Comparison of ENCODE assay signal across 14 cellular contexts in the genomic region with DNA sequence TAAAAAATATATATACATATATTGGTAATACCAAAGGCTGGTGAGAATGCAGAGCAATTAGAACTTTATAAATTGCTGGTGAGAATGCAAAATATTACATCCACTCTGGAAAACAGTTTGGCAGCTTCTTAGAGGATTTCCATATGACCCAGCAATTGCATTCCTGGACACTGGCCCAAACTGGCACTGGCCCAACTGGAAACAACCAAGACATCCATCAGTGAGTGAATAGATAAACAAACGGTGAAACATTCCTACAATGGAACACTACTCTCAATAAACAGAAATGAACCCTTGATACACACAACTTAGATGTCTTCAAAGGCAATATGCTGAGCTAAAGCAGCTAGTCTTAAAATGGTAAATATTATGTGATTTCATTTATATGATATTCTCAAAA.
A peak's percentile ranks its signal among the peaks of the same experiment; 100 is the strongest.
DNase-seq lines count a peak whose midpoint lies in the region; TF ChIP-seq lines count a peak whose summit lies in the region.
"Had no signal": no experiment of that assay in that cellular context is flagged by ENCODE, and none has a peak within 500 bp of the region (broad histone marks: within the 10 kb centered on the region; RNA-seq: fewer than 3 reads in every experiment).

No MANE protein-coding gene starts in this region.

- H3K4me3 ChIP-seq in adrenal gland, result no peak overlapping the region
- H3K4me3 ChIP-seq: BLaER1, GM23248 had no signal

- TF ChIP-seq CTCF in adrenal gland (IDR thresholded peaks at IDR 0.05), result no peak

- 6 to 20% (median 19%) methylated on average over 1 of the region's 1 CpG for WGBS in adrenal gland, 4 donors

- TF ChIP-seq POLR2A in adrenal gland (IDR thresholded peaks at IDR 0.05), result no peak

- intact Hi-C loops in adrenal gland (cut with DNase I), result no loop called here

- H3K27ac ChIP-seq in adrenal gland, result no peak overlapping the region
- H3K27ac ChIP-seq: BLaER1, GM23248 had no signal

- H3K4me1 ChIP-seq in adrenal gland (replicated peaks in 1 of 2), result no peaks in the 10 kb centered on the region
- H3K4me1 ChIP-seq: BLaER1 had no signal

- no peaks in the 10 kb centered on the region for H3K9me3 ChIP-seq in adrenal gland (replicated peaks in 1 of 3)
- H3K9me3 ChIP-seq: BLaER1 had no signal

- peak; percentile 44 for DNase-seq in GM04504 (ENCODE audit: low read depth)
- DNase-seq in adrenal gland, result peak; percentile 18 to 75 (median 39)
- DNase-seq in fibroblast of peridontal ligament (ENCODE audit: extremely low read depth), result peak; percentile 1
- DNase-seq in non-pigmented ciliary epithelial cell (ENCODE audit: low read depth), result peak; percentile 32
- DNase-seq in stimulated activated CD8-positive, alpha-beta memory T cell treated with anti-CD3 and anti-CD28 coated beads, Interleukin-4, amount 100 ng/mL, for 48 hours, result no peak
- no peak for DNase-seq in DMS153 treated with DMSO at 0.1 percent for 48 hours (lab: John Stamatoyannopoulos, UW; ENCODE audit: unreplicated experiment)
- no peak for DNase-seq in NCI-H82 treated with DMSO at 0.1 percent for 48 hours (lab: John Stamatoyannopoulos, UW; ENCODE audit: unreplicated experiment)
- DNase-seq in KG1 (lab: John Stamatoyannopoulos, UW), result no peak
- DNase-seq: activated naive CD4-positive, alpha-beta T cell; GM23248; Karpas-422; naive thymus-derived CD8-positive, alpha-beta T cell; NCI-H2081 treated with DMSO at 0.1 percent for 48 hours had no signal

- no peaks in the 10 kb centered on the region for H3K27me3 ChIP-seq in adrenal gland
- H3K27me3 ChIP-seq: BLaER1 had no signal

- H3K36me3 ChIP-seq in adrenal gland (replicated peaks in 1 of 2), result no peaks in the 10 kb centered on the region
- H3K36me3 ChIP-seq: BLaER1 had no signal

Comparison
In these comparisons a context has a peak if more than half of its experiments do, and no peak if none do; other contexts are left out.
1. DNase-seq: peak in GM04504 (single experiment), adrenal gland (7 of 7), fibroblast of peridontal ligament (single experiment) and non-pigmented ciliary epithelial cell (single experiment); none in stimulated activated CD8-positive, alpha-beta memory T cell treated with anti-CD3 and anti-CD28 coated beads, Interleukin-4, amount 100 ng/mL, for 48 hours (single experiment), DMS153 treated with DMSO at 0.1 percent for 48 hours (single experiment), NCI-H82 treated with DMSO at 0.1 percent for 48 hours (single experiment) and KG1 (single experiment).